Comparison of ENCODE assay signal across 15 cellular contexts in the genomic region with DNA sequence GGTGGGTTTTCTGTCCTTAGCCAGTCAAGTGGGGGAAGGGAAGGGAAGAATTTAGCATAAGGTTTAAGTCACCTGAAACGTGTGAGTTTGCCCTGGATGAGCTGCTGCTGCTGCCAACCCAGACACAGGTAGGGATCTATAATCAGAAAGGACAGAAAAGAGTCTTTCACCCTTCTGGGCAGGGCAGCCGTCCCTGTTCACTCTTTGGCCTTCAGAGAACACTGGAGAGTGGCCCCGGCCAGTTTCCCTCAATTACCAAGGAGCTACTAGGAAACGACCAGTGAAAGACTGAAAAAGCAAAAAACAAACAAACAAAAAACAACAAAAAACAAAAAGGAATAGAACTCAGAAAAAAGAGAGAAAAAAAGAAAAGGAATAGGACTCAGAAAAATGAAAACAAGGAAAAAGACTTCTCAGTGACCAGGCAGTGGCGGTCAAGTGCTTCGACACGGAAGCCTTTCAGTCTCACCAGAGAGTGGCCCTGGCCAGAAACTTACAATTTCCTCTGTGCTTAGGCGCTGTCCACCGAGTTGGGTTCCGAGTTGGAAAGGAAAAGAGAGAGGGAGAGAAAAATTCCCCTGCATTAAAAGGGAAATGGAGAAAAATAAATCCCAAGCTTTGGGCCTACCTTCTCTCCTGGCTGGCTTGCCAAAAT. TPM values are rescaled to one million over a fixed set of nuclear protein-coding genes. Genes with fewer than 3 reads are reported as not detected.
DNase-seq lines count a peak whose midpoint lies in the region; ATAC-seq and TF ChIP-seq lines count a peak whose summit lies in the region.
"Had no signal": no experiment of that assay in that cellular context is flagged by ENCODE, and none has a peak within 500 bp of the region (broad histone marks: within the 10 kb centered on the region; RNA-seq: fewer than 3 reads in every experiment).

No MANE protein-coding gene starts in this region.

- no peaks in the 10 kb centered on the region for H3K9me3 Mint-ChIP-seq in activated T-cell treated with anti-CD3 and anti-CD28 coated beads, Interleukin-2, amount 50 U/mL, for 4 hours
- H3K9me3 Mint-ChIP-seq in WTC11 (no peaks in the 10 kb centered on the region), immature natural killer cell (no peaks in the 10 kb centered on the region)
- H3K9me3 Mint-ChIP-seq in stimulated activated naive B cell treated with anti-CD40 and anti-IgM and Interleukin-4, amounts not matched to agents 10 μg/mL and 1 μg/mL and 100 μg/mL, for 72 hours: no peaks in the 10 kb centered on the region

- DNase-seq in activated T-cell treated with anti-CD3 and anti-CD28 coated beads, Interleukin-2, amount 50 U/mL, for 4 hours: no peak
- no peak for DNase-seq in activated T-cell treated with anti-CD3 and anti-CD28 coated beads, Interleukin-2, amount 50 U/mL, for 1 hour
- DNase-seq in WTC11 (ENCODE audit: low spot score) (no peak), immature natural killer cell (no peak)
- DNase-seq in stimulated activated naive B cell treated with anti-CD40 and anti-IgM and Interleukin-4, amounts not matched to agents 10 μg/mL and 1 μg/mL and 100 μg/mL, for 72 hours: no peak
- DNase-seq: ACHN, NCI-H1436 treated with DMSO at 0.1 percent for 48 hours had no signal

- peaks cover 38% of the 10 kb centered on the region for H3K4me1 Mint-ChIP-seq in activated T-cell treated with anti-CD3 and anti-CD28 coated beads, Interleukin-2, amount 50 U/mL, for 4 hours (ENCODE audit: low read depth)
- H3K4me1 Mint-ChIP-seq in WTC11: peaks cover 28% of the 10 kb centered on the region
- peaks cover 25 to 28% of the 10 kb centered on the region in 2 donors for H3K4me1 Mint-ChIP-seq in immature natural killer cell
- H3K4me1 Mint-ChIP-seq in stimulated activated naive B cell treated with anti-CD40 and anti-IgM and Interleukin-4, amounts not matched to agents 10 μg/mL and 1 μg/mL and 100 μg/mL, for 72 hours: peaks cover 19 to 36% of the 10 kb centered on the region in 2 donors

- H3K36me3 Mint-ChIP-seq in activated T-cell treated with anti-CD3 and anti-CD28 coated beads, Interleukin-2, amount 50 U/mL, for 4 hours (ENCODE audit: insufficient read depth): no peaks in the 10 kb centered on the region
- H3K36me3 Mint-ChIP-seq in WTC11 (no peaks in the 10 kb centered on the region), immature natural killer cell (peaks cover 0 to 4% (median 0%) of the 10 kb centered on the region in 3 donors)
- H3K36me3 Mint-ChIP-seq in stimulated activated naive B cell treated with anti-CD40 and anti-IgM and Interleukin-4, amounts not matched to agents 10 μg/mL and 1 μg/mL and 100 μg/mL, for 72 hours: peaks cover 0 to 12% of the 10 kb centered on the region in 2 donors

- H3K4me3 Mint-ChIP-seq in activated T-cell treated with anti-CD3 and anti-CD28 coated beads, Interleukin-2, amount 50 U/mL, for 4 hours: peak overlapping the region; percentile 89
- H3K4me3 Mint-ChIP-seq in WTC11 (no peak overlapping the region), immature natural killer cell (peak overlapping the region in 2 of 5 donors; percentile 40 to 86)
- peak overlapping the region; percentile 36 to 38 for H3K4me3 Mint-ChIP-seq in stimulated activated naive B cell treated with anti-CD40 and anti-IgM and Interleukin-4, amounts not matched to agents 10 μg/mL and 1 μg/mL and 100 μg/mL, for 72 hours

- CTCF ChIA-PET in WTC11 (lab: Charles Lee): interaction anchor here (0.6 to 1.2 kb wide), 4 partner anchors 9 to 254 kb away, joined by 3 to 8 read pairs (median 3); no protein-coding TSS in a partner anchor

- no peak for ATAC-seq in activated T-cell treated with anti-CD3 and anti-CD28 coated beads, Interleukin-2, amount 50 U/mL, for 4 hours
- ATAC-seq in WTC11: no peak
- ATAC-seq in stimulated activated naive B cell treated with anti-CD40 and anti-IgM and Interleukin-4, amounts not matched to agents 10 μg/mL and 1 μg/mL and 100 μg/mL, for 72 hours (replicated peaks): no peak
- ATAC-seq in HG02642 (IDR thresholded peaks at IDR 0.05; ENCODE audit: poor library complexity, unreplicated experiment): no peak
- ATAC-seq in HG03520 (IDR thresholded peaks at IDR 0.05; ENCODE audit: unreplicated experiment): no peak
- ATAC-seq in HG03521 (IDR thresholded peaks at IDR 0.05; ENCODE audit: unreplicated experiment): no peak

- H3K27ac Mint-ChIP-seq in WTC11: peak overlapping the region; percentile 86
- peak overlapping the region in 4 of 6 donors; percentile 37 to 88 (median 79) for H3K27ac Mint-ChIP-seq in immature natural killer cell
- no peak overlapping the region for H3K27ac Mint-ChIP-seq in stimulated activated naive B cell treated with anti-CD40 and anti-IgM and Interleukin-4, amounts not matched to agents 10 μg/mL and 1 μg/mL and 100 μg/mL, for 72 hours

- no peak for TF ChIP-seq CTCF in WTC11 (IDR thresholded peaks at IDR 0.05)

- POLR2A ChIA-PET in WTC11 (lab: Charles Lee): no interaction called here

- H3K27me3 Mint-ChIP-seq in activated T-cell treated with anti-CD3 and anti-CD28 coated beads, Interleukin-2, amount 50 U/mL, for 4 hours (ENCODE audit: low read depth): no peaks in the 10 kb centered on the region
- H3K27me3 Mint-ChIP-seq in WTC11 (ENCODE audit: low read depth) (peaks cover 6% of the 10 kb centered on the region), immature natural killer cell (ENCODE audit: low read depth in 3 of 3) (peaks cover 2 to 7% (median 3%) of the 10 kb centered on the region in 3 donors)
- no peaks in the 10 kb centered on the region for H3K27me3 Mint-ChIP-seq in stimulated activated naive B cell treated with anti-CD40 and anti-IgM and Interleukin-4, amounts not matched to agents 10 μg/mL and 1 μg/mL and 100 μg/mL, for 72 hours

TF ChIP-seq in WTC11, 78 proteins besides CTCF, POLR2A, EP300 and RAD21 (continues in another document):
- TF ChIP-seq E2F5 (CRISPR knock-in tag; IDR thresholded peaks at IDR 0.05): no peak
- no peak for TF ChIP-seq GTF2I (CRISPR knock-in tag; conservative IDR thresholded peaks at IDR 0.05)
- TF ChIP-seq ZNF416 (CRISPR knock-in tag; IDR thresholded peaks at IDR 0.05): no peak
- no peak for TF ChIP-seq PRRX2 (CRISPR knock-in tag; IDR thresholded peaks at IDR 0.05)
- no peak for TF ChIP-seq SOX15 (CRISPR knock-in tag; IDR thresholded peaks at IDR 0.05)
- TF ChIP-seq, protein P1, sequence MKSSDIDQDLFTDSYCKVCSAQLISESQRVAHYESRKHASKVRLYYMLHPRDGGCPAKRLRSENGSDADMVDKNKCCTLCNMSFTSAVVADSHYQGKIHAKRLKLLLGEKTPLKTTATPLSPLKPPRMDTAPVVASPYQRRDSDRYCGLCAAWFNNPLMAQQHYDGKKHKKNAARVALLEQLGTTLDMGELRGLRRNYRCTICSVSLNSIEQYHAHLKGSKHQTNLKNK (CRISPR knock-in tag; IDR thresholded peaks at IDR 0.05): no peak
- no peak for TF ChIP-seq E2F1 (CRISPR knock-in tag; IDR thresholded peaks at IDR 0.05)
- TF ChIP-seq SP1 (CRISPR knock-in tag; conservative IDR thresholded peaks at IDR 0.05): no peak

RNA-seq across cellular contexts. Expression of gene GM2A, which starts 2.5 kb away (rescaled TPM):
- total RNA-seq in activated T-cell treated with anti-CD3 and anti-CD28 coated beads, Interleukin-2, amount 50 U/mL, for 4 hours: 1 to 10 TPM; 8.1 to 9.9 (median 9.0) TPM
- 33.1 to 36.2 TPM (median 33.2 TPM) in 3 replicates for total RNA-seq in WTC11 (2021)
- 1 to 10 TPM; 4.6 to 8.7 (median 5.2) TPM for polyA plus RNA-seq in immature natural killer cell

RNA-seq across cellular contexts. Expression of gene CCDC69, which starts 26.6 kb away (rescaled TPM):
- total RNA-seq in activated T-cell treated with anti-CD3 and anti-CD28 coated beads, Interleukin-2, amount 50 U/mL, for 4 hours: 10 to 100 TPM; 20.0 to 23.0 (median 21.2) TPM
- 8.2 to 12.4 TPM (median 8.6 TPM) in 3 replicates for total RNA-seq in WTC11 (2021)
- 100 to 1,000 TPM in 2 of 3 donors, 10 to 100 TPM in 1; 88.1 to 256 (median 149) TPM for polyA plus RNA-seq in immature natural killer cell

RNA-seq across cellular contexts. Expression of gene SLC36A3, which starts 53.1 kb away (rescaled TPM):
- total RNA-seq in activated T-cell treated with anti-CD3 and anti-CD28 coated beads, Interleukin-2, amount 50 U/mL, for 4 hours: not detected
- not detected in 3 replicates for total RNA-seq in WTC11 (2021)
- polyA plus RNA-seq in immature natural killer cell: not detected
- total RNA-seq: fibroblast of villous mesenchyme, lung microvascular endothelial cell, NCI-H460, omental fat pad, transverse colon had no signal
